Comparison of ENCODE assay signal across 8 cellular contexts in the genomic region with DNA sequence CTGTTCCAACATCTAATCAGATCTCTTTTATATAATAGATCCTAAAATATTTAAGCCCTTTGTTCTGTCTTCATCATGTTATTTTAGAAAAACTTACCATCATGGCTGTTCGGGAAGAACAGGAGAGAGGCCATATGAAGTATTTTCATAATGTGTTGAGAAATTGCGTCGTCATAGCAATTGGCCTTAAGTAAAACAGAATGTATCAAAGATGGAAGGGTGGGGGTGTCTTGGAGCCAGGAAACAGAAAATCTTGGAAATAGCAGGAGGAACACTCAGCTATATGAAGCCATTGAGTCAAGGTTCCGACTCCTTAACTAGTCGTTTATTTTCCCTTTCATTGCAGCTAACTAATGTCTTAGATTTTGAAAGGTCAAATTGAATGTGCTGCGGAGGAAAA. TPM values are rescaled to one million over a fixed set of nuclear protein-coding genes. Genes with fewer than 3 reads are reported as not detected.
DNase-seq lines count a peak whose midpoint lies in the region; ATAC-seq and TF ChIP-seq lines count a peak whose summit lies in the region.

No MANE protein-coding gene starts in this region.

- H3K4me3 ChIP-seq in HCT116 (replicated peaks in 1 of 2; ENCODE audit: low read depth in 1 of 2, low read length in 2 of 2) (peak overlapping the region; percentile 47 to 93), SU-DHL-6 (ENCODE audit: insufficient read depth, low read length, poor library complexity, severe bottlenecking) (peak overlapping the region; percentile 77), iPS-11a (ENCODE audit: low read depth, low read length) (peak overlapping the region; percentile 85)

- no peaks in the 10 kb centered on the region for H3K9me3 Mint-ChIP-seq in immature natural killer cell

- intact Hi-C loops in HCT116 (cut with micrococcal nuclease): loop anchor here (5.0 to 10.0 kb wide), 3 partner anchors 46 to 259 kb away; a partner anchor contains a TSS

- H3K36me3 ChIP-seq in HCT116 (ENCODE audit: control insufficient read depth in 1 of 2, insufficient read depth in 2 of 2, low read length in 2 of 2) (no peaks in the 10 kb centered on the region; a peak in 1 of 4 replicates), SU-DHL-6 (ENCODE audit: low read length) (no peaks in the 10 kb centered on the region)

- H2AFZ ChIP-seq in HCT116 (ENCODE audit: low read depth, low read length, poor library complexity, severe bottlenecking) (no peak overlapping the region), SU-DHL-6 (ENCODE audit: low read depth, low read length, severe bottlenecking) (no peak overlapping the region)

- H3K4me1 Mint-ChIP-seq in immature natural killer cell: peaks cover 39 to 50% of the 10 kb centered on the region in 2 donors

- no peak for ATAC-seq in HCT116
- ATAC-seq in HG02678 (IDR thresholded peaks at IDR 0.05; ENCODE audit: unreplicated experiment): no peak
- ATAC-seq in HG02973 (IDR thresholded peaks at IDR 0.05; ENCODE audit: unreplicated experiment): no peak

- H3K27ac ChIP-seq in HCT116 (ENCODE audit: low read depth, low read length): no peak overlapping the region
- no peak overlapping the region for H3K27ac ChIP-seq in SU-DHL-6 (ENCODE audit: low read depth, low read length)

- H3K4me3 Mint-ChIP-seq in immature natural killer cell: no peak overlapping the region

- H3K9me3 ChIP-seq in HCT116 (ENCODE audit: control insufficient read depth in 1 of 2, insufficient read depth in 1 of 2, low read depth in 1 of 2, low read length in 2 of 2) (no peaks in the 10 kb centered on the region), SU-DHL-6 (ENCODE audit: insufficient read depth, low read length) (no peaks in the 10 kb centered on the region)

- H3K27me3 ChIP-seq in HCT116 (ENCODE audit: insufficient read depth, low read length) (no peaks in the 10 kb centered on the region), SU-DHL-6 (ENCODE audit: low read length) (no peaks in the 10 kb centered on the region)

- peaks cover 7 to 15% (median 9%) of the 10 kb centered on the region in 3 donors for H3K27me3 Mint-ChIP-seq in immature natural killer cell (ENCODE audit: low read depth in 3 of 3)

- H3K36me3 Mint-ChIP-seq in immature natural killer cell: no peaks in the 10 kb centered on the region

- no peak for TF ChIP-seq POLR2A in HCT116 (IDR thresholded peaks at IDR 0.05; ENCODE audit: borderline replicate concordance, extremely low read depth, insufficient read depth, insufficient read length)

- H4K20me1 ChIP-seq in HCT116 (ENCODE audit: insufficient read depth) (peaks cover 10% of the 10 kb centered on the region; the same call in 1 of the 2 replicates), SU-DHL-6 (ENCODE audit: low read depth, low read length) (peaks cover 21% of the 10 kb centered on the region)

- H3K4me1 ChIP-seq in HCT116 (ENCODE audit: control insufficient read depth in 1 of 2, insufficient read depth in 2 of 2, low read length in 2 of 2): peaks cover 43 to 63% of the 10 kb centered on the region in 2 experiments

- no peak overlapping the region for H3K27ac Mint-ChIP-seq in immature natural killer cell

- H3K79me2 ChIP-seq in HCT116 (ENCODE audit: insufficient read depth, low read length) (peaks cover 58% of the 10 kb centered on the region), SU-DHL-6 (ENCODE audit: insufficient read depth, low read length) (peaks cover 61% of the 10 kb centered on the region)

- H3K9me2 ChIP-seq in HCT116 (ENCODE audit: insufficient read depth) (no peaks in the 10 kb centered on the region), SU-DHL-6 (replicated peaks; ENCODE audit: insufficient read depth, low read length) (no peaks in the 10 kb centered on the region)

- POLR2A ChIA-PET in HCT116 (lab: Charles Lee): interaction anchor here (0.8 to 2.5 kb wide), 6 partner anchors 9 to 49 kb away, joined by 3 to 6 read pairs (median 4); a partner anchor contains a TSS

- no peak for TF ChIP-seq RAD21 in HCT116 (IDR thresholded peaks at IDR 0.05; ENCODE audit: low read depth)

- no peaks in the 10 kb centered on the region; the same call in 1 of the 2 replicates for H3F3A ChIP-seq in SU-DHL-6 (ENCODE audit: insufficient read depth)

- RAD21 ChIA-PET in HCT116 (lab: Charles Lee; ENCODE audit: low non-redundant PET in 1 of 2, low total read pairs in 2 of 2, uncharacterized antibody in 2 of 2, unreplicated experiment in 2 of 2): no interaction called here

- H3K4me2 ChIP-seq in HCT116 (ENCODE audit: low read length): peak overlapping the region; percentile 88
- H3K4me2 ChIP-seq in SU-DHL-6 (ENCODE audit: low read depth, low read length, poor library complexity, severe bottlenecking): peak overlapping the region; percentile 95

- no peak for TF ChIP-seq CTCF in HCT116 (IDR thresholded peaks at IDR 0.05 in 2 of 3, conservative IDR thresholded peaks at IDR 0.05 in 1 of 3; ENCODE audit: borderline replicate concordance in 1 of 3, insufficient read depth in 1 of 3, low read depth in 2 of 3, low read length in 2 of 3)
- no peak for TF ChIP-seq CTCF in SU-DHL-6 (IDR thresholded peaks at IDR 0.05; ENCODE audit: insufficient read depth, low read length, poor library complexity, severe bottlenecking)

- CTCF ChIA-PET in HCT116 (lab: Charles Lee): no interaction called here

- DNase-seq in HCT116 (ENCODE audit: low read depth, low spot score): no peak
- DNase-seq in superior temporal gyrus (ENCODE audit: extremely low spot score): peak; percentile 57
- no peak for DNase-seq in immature natural killer cell
- DNase-seq in HPDE6-E6E7 (ENCODE audit: extremely low spot score): no peak

- BruUV-seq in HCT116 (replicated peaks; lab: Mats Ljungman, UMichigan): TSS peak; percentile 65

- H3K9ac ChIP-seq in HCT116 (ENCODE audit: low read length) (peak overlapping the region; percentile 83; the same call in 1 of the 2 replicates), SU-DHL-6 (ENCODE audit: low read length) (peak overlapping the region; percentile 92)

TF ChIP-seq in HCT116, 20 proteins besides CTCF, POLR2A, EP300 and RAD21:
- TF ChIP-seq FOSL1 (IDR thresholded peaks at IDR 0.05; ENCODE audit: low read depth): 0 out of 2 replicates have a peak, but pooled peaks have one; percentile 1
- TF ChIP-seq, protein P1, sequence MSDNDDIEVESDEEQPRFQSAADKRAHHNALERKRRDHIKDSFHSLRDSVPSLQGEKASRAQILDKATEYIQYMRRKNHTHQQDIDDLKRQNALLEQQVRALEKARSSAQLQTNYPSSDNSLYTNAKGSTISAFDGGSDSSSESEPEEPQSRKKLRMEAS (IDR thresholded peaks at IDR 0.05): no peak
TF ChIP-seq in HCT116: peak in this region for 1.

RNA-seq across cellular contexts. Expression of a gene that starts 1.3 kb away (rescaled TPM):
- 111 TPM for total RNA-seq in HCT116 (2021; ENCODE audit: unreplicated experiment)
- polyA plus RNA-seq in HCT116 (2012): 97.8 and 99.6 TPM in 2 replicates
- 100 to 1,000 TPM in 1 of 3 donors, 10 to 100 TPM in 1, 1 to 10 TPM in 1; 4.8 to 112 (median 25.5) TPM for polyA plus RNA-seq in immature natural killer cell

RNA-seq across cellular contexts. Expression of a gene that starts 49.2 kb away (rescaled TPM):
- 36.6 TPM for total RNA-seq in HCT116 (2021; ENCODE audit: unreplicated experiment)
- 21.6 and 26.1 TPM in 2 replicates for polyA plus RNA-seq in HCT116 (2012)
- polyA plus RNA-seq in immature natural killer cell: 10 to 100 TPM; 17.4 to 49.3 (median 22.8) TPM
